ENCODE assay signal across 15 cellular contexts in the genomic region with DNA sequence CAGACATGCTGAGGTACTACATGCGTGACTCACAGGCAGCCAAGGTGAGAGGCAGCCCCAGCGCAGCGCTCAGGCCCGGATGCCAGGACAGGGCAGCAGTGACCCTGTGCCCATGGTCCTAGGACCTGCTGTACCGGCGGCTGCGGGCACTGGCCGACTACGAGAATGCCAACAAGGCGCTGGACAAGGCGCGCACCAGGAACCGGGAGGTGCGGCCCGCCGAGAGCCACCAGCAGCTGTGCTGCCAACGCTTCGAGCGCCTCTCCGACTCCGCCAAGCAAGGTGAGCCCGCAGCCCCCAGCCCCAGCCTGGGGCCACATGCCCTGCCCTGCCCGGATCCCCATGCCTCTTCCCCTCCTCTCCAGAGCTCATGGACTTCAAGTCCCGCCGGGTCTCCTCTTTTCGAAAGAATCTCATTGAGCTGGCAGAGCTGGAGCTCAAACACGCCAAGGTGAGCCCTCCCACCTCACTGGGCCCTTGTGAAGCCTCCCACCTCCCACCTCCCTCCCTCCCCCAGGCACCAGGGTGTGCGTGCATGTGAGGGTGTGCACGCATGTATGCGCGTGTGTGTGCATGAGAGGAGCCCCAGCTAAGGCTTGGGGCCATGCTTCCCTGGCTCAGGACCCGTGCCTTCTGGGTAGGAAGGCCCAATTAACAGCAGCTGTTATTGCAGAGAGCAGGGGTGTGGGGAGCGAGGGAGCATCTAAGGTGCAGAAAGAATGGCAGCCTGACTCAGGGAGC. TPM values are rescaled to one million over a fixed set of nuclear protein-coding genes. Genes with fewer than 3 reads are reported as not detected.
DNase-seq lines count a peak whose midpoint lies in the region; ATAC-seq, FAIRE-seq and TF ChIP-seq lines count a peak whose summit lies in the region.
"Had no signal": no experiment of that assay in that cellular context is flagged by ENCODE, and none has a peak within 500 bp of the region (broad histone marks: within the 10 kb centered on the region; RNA-seq: fewer than 3 reads in every experiment).

No MANE protein-coding gene starts in this region.

- no peaks in the 10 kb centered on the region for H3K27me3 Mint-ChIP-seq in Caco-2 (ENCODE audit: insufficient read depth, unreplicated experiment)
- peaks cover 60% of the 10 kb centered on the region for H3K27me3 Mint-ChIP-seq in GM23338 (ENCODE audit: insufficient read depth, low read depth, poor library complexity)
- no peaks in the 10 kb centered on the region for H3K27me3 Mint-ChIP-seq in CD4-positive, alpha-beta T cell
- H3K27me3 Mint-ChIP-seq: CD4-positive, CD25-positive, alpha-beta regulatory T cell; memory B cell had no signal

- FAIRE-seq in RCC 7860 (lab: Jason Lieb, UNC), result no peak
- FAIRE-seq: bronchial epithelial cell had no signal

- ATAC-seq in GM23338, result peak; percentile 1; the same call in 1 of the 3 replicates
- ATAC-seq in CD4-positive, alpha-beta T cell (ENCODE audit: poor library complexity), result no peak
- ATAC-seq in GM21717 (IDR thresholded peaks at IDR 0.05; ENCODE audit: unreplicated experiment), result no peak

- POLR2A ChIA-PET in Caco-2 (lab: Charles Lee), result interaction anchor here (0.6 to 1.4 kb wide), 3 partner anchors 35 to 132 kb away, joined by 3 to 7 read pairs (median 3); a partner anchor contains a TSS
- POLR2A ChIA-PET in CD4-positive, alpha-beta T cell (lab: Charles Lee), result interaction anchor here (1.7 to 2.8 kb wide), 2 partner anchors 20 to 38 kb away, joined by 4 to 9 read pairs; a partner anchor contains a TSS

- H3K9me3 Mint-ChIP-seq in Caco-2 (ENCODE audit: unreplicated experiment), result no peaks in the 10 kb centered on the region
- peaks cover 12% of the 10 kb centered on the region for H3K9me3 Mint-ChIP-seq in GM23338
- H3K9me3 Mint-ChIP-seq in CD4-positive, alpha-beta T cell, result no peaks in the 10 kb centered on the region
- H3K9me3 Mint-ChIP-seq: memory B cell had no signal

- H3K79me2 ChIP-seq in GM23338 (replicated peaks; ENCODE audit: insufficient read depth) (peaks cover 39% of the 10 kb centered on the region), neural cell (replicated peaks; ENCODE audit: insufficient read depth, low read length) (peaks cover 38% of the 10 kb centered on the region)

- intact Hi-C loops in Caco-2 (cut with micrococcal nuclease; ENCODE audit: unreplicated experiment) (no loop called here), adrenal gland (cut with DNase I) (no loop called here)
- intact Hi-C loops in CD4-positive, alpha-beta T cell (cut with DNase I, micrococcal nuclease), result loop anchor here in 1 of 2 experiments (10.0 kb wide), 1 partner anchor 432 kb away; a partner anchor contains a TSS

- H3K27me3 ChIP-seq in Caco-2 (replicated peaks; ENCODE audit: control insufficient read depth, insufficient read depth, low read length), result no peaks in the 10 kb centered on the region
- H3K27me3 ChIP-seq in GM23338 (ENCODE audit: insufficient read depth), result no peaks in the 10 kb centered on the region
- no peaks in the 10 kb centered on the region for H3K27me3 ChIP-seq in adrenal gland
- no peaks in the 10 kb centered on the region for H3K27me3 ChIP-seq in neural cell (ENCODE audit: insufficient read depth, low read depth, low read length)
- H3K27me3 ChIP-seq in CD4-positive, alpha-beta T cell (ENCODE audit: control insufficient read depth, insufficient read depth, low read length), result no peaks in the 10 kb centered on the region

- H3K9me2 ChIP-seq in GM23338 (ENCODE audit: insufficient read depth) (no peaks in the 10 kb centered on the region), neural cell (ENCODE audit: insufficient read depth, low read length) (no peaks in the 10 kb centered on the region)

- H3K9me3 ChIP-seq in Caco-2 (0 out of 2 replicates have a peak, but pooled peaks cover 3% of the 10 kb centered on the region), adrenal gland (replicated peaks in 1 of 3) (no peaks in the 10 kb centered on the region), neural cell (ENCODE audit: low read length) (no peaks in the 10 kb centered on the region)
- H3K9me3 ChIP-seq in CD4-positive, alpha-beta T cell (ENCODE audit: control insufficient read depth, low read length), result peaks cover 7% of the 10 kb centered on the region

- no peak for TF ChIP-seq RAD21 in neural cell (conservative IDR thresholded peaks at IDR 0.05)

- H3K36me3 Mint-ChIP-seq in Caco-2 (ENCODE audit: insufficient read depth, unreplicated experiment) (peaks cover 81% of the 10 kb centered on the region), GM23338 (ENCODE audit: low read depth) (peaks cover 64% of the 10 kb centered on the region)
- peaks cover 56% of the 10 kb centered on the region for H3K36me3 Mint-ChIP-seq in CD4-positive, alpha-beta T cell (ENCODE audit: low read depth)

- H3K4me1 Mint-ChIP-seq in Caco-2 (ENCODE audit: low read depth, unreplicated experiment) (peaks cover 39% of the 10 kb centered on the region), GM23338 (peaks cover 27% of the 10 kb centered on the region)
- peaks cover 27% of the 10 kb centered on the region for H3K4me1 Mint-ChIP-seq in CD4-positive, alpha-beta T cell (ENCODE audit: low read depth)

- H3K4me3 ChIP-seq in Caco-2 (ENCODE audit: low read depth, low read length) (no peak overlapping the region), GM23338 (no peak overlapping the region), adrenal gland (no peak overlapping the region), neural cell (ENCODE audit: low read length) (no peak overlapping the region)
- H3K4me3 ChIP-seq: GM23248, SK-N-MC had no signal

- no peak for TF ChIP-seq POLR2A in adrenal gland (IDR thresholded peaks at IDR 0.05)

- H4K20me1 ChIP-seq in GM23338 (replicated peaks; ENCODE audit: insufficient read depth) (peaks cover 33% of the 10 kb centered on the region), neural cell (ENCODE audit: insufficient read depth) (peaks cover 48% of the 10 kb centered on the region)

- WGBS in adrenal gland, 4 donors, result 93 to 94% (median 93%) methylated on average over 27 to 33 of the region's 33 CpGs

- H3K27ac Mint-ChIP-seq in Caco-2 (ENCODE audit: unreplicated experiment) (peak overlapping the region; percentile 65), GM23338 (no peak overlapping the region)
- no peak overlapping the region for H3K27ac Mint-ChIP-seq in CD4-positive, alpha-beta T cell
- H3K27ac Mint-ChIP-seq: memory B cell had no signal

- H3K4me3 Mint-ChIP-seq in Caco-2 (ENCODE audit: unreplicated experiment) (no peak overlapping the region), GM23338 (no peak overlapping the region)
- no peak overlapping the region for H3K4me3 Mint-ChIP-seq in CD4-positive, alpha-beta T cell
- H3K4me3 Mint-ChIP-seq: memory B cell had no signal

- H3K36me3 ChIP-seq in Caco-2 (ENCODE audit: control insufficient read depth, insufficient read depth, low read length) (peaks cover 12% of the 10 kb centered on the region; the same call in 1 of the 2 replicates), GM23338 (ENCODE audit: insufficient read depth) (peaks cover 28% of the 10 kb centered on the region), adrenal gland (replicated peaks in 1 of 2) (peaks cover 0 to 46% of the 10 kb centered on the region in 2 donors), neural cell (ENCODE audit: insufficient read depth, low read length) (peaks cover 5% of the 10 kb centered on the region)

- no peak overlapping the region for H3K27ac ChIP-seq in GM23338 (ENCODE audit: low read depth)
- no peak overlapping the region for H3K27ac ChIP-seq in adrenal gland
- no peak overlapping the region for H3K27ac ChIP-seq in neural cell (ENCODE audit: low read length)
- H3K27ac ChIP-seq in CD4-positive, alpha-beta T cell (ENCODE audit: low read depth, low read length), result no peak overlapping the region
- H3K27ac ChIP-seq: GM23248 had no signal

- TF ChIP-seq CTCF in Caco-2 (IDR thresholded peaks at IDR 0.05; ENCODE audit: insufficient read depth in 1 of 2, low read depth in 1 of 2, low read length in 1 of 2, severe bottlenecking in 1 of 2, unreplicated experiment in 1 of 2), result no peak
- no peak for TF ChIP-seq CTCF in GM23338 (conservative IDR thresholded peaks at IDR 0.05; ENCODE audit: low read depth in 2 of 2)
- no peak for TF ChIP-seq CTCF in adrenal gland (IDR thresholded peaks at IDR 0.05)
- no peak for TF ChIP-seq CTCF in neural cell (IDR thresholded peaks at IDR 0.05; ENCODE audit: poor library complexity, severe bottlenecking)
- no peak for TF ChIP-seq CTCF in CD4-positive, alpha-beta T cell (IDR thresholded peaks at IDR 0.05)

- CTCF ChIA-PET in Caco-2 (lab: Charles Lee), result interaction anchor here (0.8 to 1.5 kb wide), 4 partner anchors 7 to 36 kb away, joined by 3 to 8 read pairs (median 4); a partner anchor contains a TSS
- CTCF ChIA-PET in CD4-positive, alpha-beta T cell (lab: Charles Lee), result no interaction called here

- no TSS peak for BruUV-seq in Caco-2 (replicated peaks; lab: Mats Ljungman, UMichigan)

- TF ChIP-seq EP300 in neural cell (conservative IDR thresholded peaks at IDR 0.05; ENCODE audit: poor library complexity, severe bottlenecking), result no peak

- H3F3A ChIP-seq in GM23338 (replicated peaks; ENCODE audit: low read depth), result peaks cover 63% of the 10 kb centered on the region
- H3F3A ChIP-seq in neural cell (ENCODE audit: insufficient read depth, low read length, poor library complexity, severe bottlenecking), result no peaks in the 10 kb centered on the region

- no peak overlapping the region for H3K9ac ChIP-seq in neural cell (ENCODE audit: low read length)
- H3K9ac ChIP-seq: GM23248 had no signal

- no peak overlapping the region for H3K4me2 ChIP-seq in GM23338
- H3K4me2 ChIP-seq in neural cell (ENCODE audit: low read length), result no peak overlapping the region

- no peak overlapping the region for H2AFZ ChIP-seq in GM23338
- H2AFZ ChIP-seq in neural cell (ENCODE audit: low read depth, low read length), result no peak overlapping the region
- H2AFZ ChIP-seq: GM23248 had no signal

- H3K4me1 ChIP-seq in Caco-2 (peaks cover 25% of the 10 kb centered on the region), GM23338 (ENCODE audit: insufficient read depth) (peaks cover 3% of the 10 kb centered on the region), adrenal gland (replicated peaks in 1 of 2) (peaks cover 5 to 13% of the 10 kb centered on the region in 2 donors)

- DNase-seq in Caco-2, result peak in 1 of 2 experiments; percentile 46
- no peak for DNase-seq in GM23338 (ENCODE audit: low spot score)
- peak in 4 of 7 donors; percentile 22 to 28 (median 25) for DNase-seq in adrenal gland
- no peak for DNase-seq in RCC 7860 (ENCODE audit: low spot score)
- no peak for DNase-seq in activated CD4-positive, alpha-beta T cell treated with anti-CD3 and anti-CD28 coated beads, Interleukin-2, amount 50 U/mL, for 1 hour
- no peak for DNase-seq in CD4-positive, alpha-beta T cell
- DNase-seq: activated CD4-positive, CD25-positive, alpha-beta regulatory T cell; CD4-positive, CD25-positive, alpha-beta regulatory T cell; GM23248; NCI-H187 had no signal

RNA-seq across cellular contexts. Expression of a gene that starts 5.3 kb away (rescaled TPM):
- 960 and 1,056 TPM in 2 replicates for total RNA-seq in Caco-2 (2022)
- total RNA-seq in GM23338 (2014; rRNA removed; shearing (Covaris generic)), result 981 and 1,393 TPM in 2 replicates
- 1,996 and 2,124 TPM in 2 replicates for polyA plus RNA-seq in GM23338 (2016; fragmentation: Nextera tagmentation; extraction: Ambion mirVana)
- 100 to 1,000 TPM; 354 to 765 (median 614) TPM for total RNA-seq in adrenal gland
- polyA plus RNA-seq in adrenal gland, result 100 to 1,000 TPM; 217 to 752 (median 376) TPM
- polyA plus RNA-seq in neural cell, result 1,633 and 1,984 TPM in 2 replicates
- polyA minus RNA-seq in neural cell, result 790 and 797 TPM in 2 replicates
- total RNA-seq in CD4-positive, alpha-beta T cell, result 100 to 1,000 TPM; 322 to 331 TPM

RNA-seq across cellular contexts. Expression of a gene that starts 7.6 kb away (rescaled TPM):
- total RNA-seq in Caco-2 (2022) (74.1 and 74.6 TPM in 2 replicates), adrenal gland (10 to 100 TPM; 17.5 to 53.7 (median 41.1) TPM)
- total RNA-seq in GM23338 (2014; rRNA removed; shearing (Covaris generic)), result 35.5 and 48.6 TPM in 2 replicates
- polyA plus RNA-seq in GM23338 (2016; fragmentation: Nextera tagmentation; extraction: Ambion mirVana) (38.5 and 39.1 TPM in 2 replicates), adrenal gland (100 to 1,000 TPM in 2 of 3 donors, 10 to 100 TPM in 1; 16.1 to 147 (median 103) TPM), neural cell (183 and 211 TPM in 2 replicates)
- polyA minus RNA-seq in neural cell, result 84.5 and 103 TPM in 2 replicates
- 10 to 100 TPM; 37.7 to 39.2 TPM for total RNA-seq in CD4-positive, alpha-beta T cell

RNA-seq across cellular contexts. Expression of a gene that starts 18.9 kb away (rescaled TPM):
- not detected in 2 replicates for total RNA-seq in Caco-2 (2022)
- total RNA-seq in GM23338 (2014; rRNA removed; shearing (Covaris generic)), result 0.49 TPM in 1 of 2 replicates, not detected in the other
- 1.2 and 2.4 TPM in 2 replicates for polyA plus RNA-seq in GM23338 (2016; fragmentation: Nextera tagmentation; extraction: Ambion mirVana)
- 1 to 10 TPM in 1 of 8 donors, under 1 TPM in 4, not detected in 3; 0.25 to 1.2 (median 0.43) TPM for total RNA-seq in adrenal gland
- 1 to 10 TPM in 1 of 3 donors, under 1 TPM in 2; 0.11 to 1.1 (median 0.61) TPM for polyA plus RNA-seq in adrenal gland
- 12.6 and 16.0 TPM in 2 replicates for polyA plus RNA-seq in neural cell
- 7.5 and 7.9 TPM in 2 replicates for polyA minus RNA-seq in neural cell
- under 1 TPM; 0.33 to 0.61 TPM for total RNA-seq in CD4-positive, alpha-beta T cell
- total RNA-seq: bronchial epithelial cell, GM23248 had no signal

RNA-seq across cellular contexts. Expression of a gene that starts 19.9 kb away (rescaled TPM):
- total RNA-seq in Caco-2 (2022), result 1.3 and 1.4 TPM in 2 replicates
- total RNA-seq in GM23338 (2014; rRNA removed; shearing (Covaris generic)), result 4.5 and 9.4 TPM in 2 replicates
- 7.4 and 8.0 TPM in 2 replicates for polyA plus RNA-seq in GM23338 (2016; fragmentation: Nextera tagmentation; extraction: Ambion mirVana)
- 100 to 1,000 TPM in 2 of 8 donors, 10 to 100 TPM in 6; 34.4 to 111 (median 63.6) TPM for total RNA-seq in adrenal gland
- polyA plus RNA-seq in adrenal gland, result 100 to 1,000 TPM in 1 of 3 donors, 10 to 100 TPM in 2; 20.3 to 156 (median 92.9) TPM
- 0.50 and 0.67 TPM in 2 replicates for polyA plus RNA-seq in neural cell
- 0.49 TPM in 1 of 2 replicates, not detected in the other for polyA minus RNA-seq in neural cell
- total RNA-seq in CD4-positive, alpha-beta T cell, result 1 to 10 TPM; 5.2 to 5.9 TPM

RNA-seq across cellular contexts. Expression of a gene that starts 27.0 kb away (rescaled TPM):
- not detected in 2 replicates for total RNA-seq in Caco-2 (2022)
- total RNA-seq in GM23338 (2014; rRNA removed; shearing (Covaris generic)), result not detected in 2 replicates
- polyA plus RNA-seq in GM23338 (2016; fragmentation: Nextera tagmentation; extraction: Ambion mirVana), result 0.17 TPM in 1 of 2 replicates, not detected in the other
- total RNA-seq in adrenal gland, result 1 to 10 TPM in 3 of 8 donors, under 1 TPM in 3, not detected in 2; 0.28 to 3.4 (median 0.94) TPM
- polyA plus RNA-seq in adrenal gland, result 1 to 10 TPM in 2 of 3 donors, under 1 TPM in 1; 0.88 to 4.8 (median 2.9) TPM
- polyA plus RNA-seq in neural cell, result not detected in 2 replicates
- not detected in 2 replicates for polyA minus RNA-seq in neural cell
- 10 to 100 TPM; 20.6 to 21.6 TPM for total RNA-seq in CD4-positive, alpha-beta T cell
- total RNA-seq: bronchial epithelial cell had no signal

Comparison
In these comparisons a context has a peak if more than half of its experiments do, and no peak if none do; other contexts are left out.
1. DNase-seq: peak in adrenal gland (4 of 7); none in GM23338 (single experiment), RCC 7860 (single experiment), activated CD4-positive, alpha-beta T cell treated with anti-CD3 and anti-CD28 coated beads, Interleukin-2, amount 50 U/mL, for 1 hour (single experiment) and CD4-positive, alpha-beta T cell (0 of 10).